Comparison of ENCODE assay signal across 1 cellular context in the genomic region with DNA sequence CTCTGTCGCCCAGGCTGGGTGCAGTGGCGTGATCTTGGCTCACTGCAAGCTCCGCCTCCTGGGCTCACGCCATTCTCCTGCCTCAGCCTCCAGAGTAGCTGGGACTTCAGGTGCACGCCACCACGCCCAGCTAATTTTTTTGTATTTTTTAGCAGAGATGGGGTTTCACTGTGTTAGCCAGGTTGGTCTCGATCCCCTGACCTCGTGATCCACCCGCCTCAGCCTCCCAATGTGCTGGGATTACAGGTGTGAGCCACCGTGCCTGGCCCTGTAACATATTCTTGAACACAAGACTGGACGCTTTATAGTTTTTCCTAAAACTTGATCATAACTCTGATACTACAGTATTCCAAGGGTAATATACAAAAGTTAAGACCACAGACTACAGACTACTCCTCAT.
TF ChIP-seq lines count a peak whose summit lies in the region.
"Not testable (repeated sequence)": the region's sequence is repeated elsewhere in the genome, so short reads cannot be mapped to it uniquely, and the experiment has no call there.

No MANE protein-coding gene starts in this region.

TF ChIP-seq in K562, 482 proteins besides CTCF, POLR2A, EP300 and RAD21:
- TF ChIP-seq CSDE1 (IDR thresholded peaks at IDR 0.05) (0 out of 4 replicates have a peak, but pooled peaks of 1 of the 2 experiments have one; percentile 40), ZKSCAN3 (CRISPR knock-in tag; IDR thresholded peaks at IDR 0.05) (0 out of 2 replicates have a peak, but pooled peaks have one; percentile 40), TRIM24 (IDR thresholded peaks at IDR 0.05) (0 out of 4 replicates have a peak, but pooled peaks have one; percentile 42 to 54), ZNF165 (CRISPR knock-in tag; IDR thresholded peaks at IDR 0.05; ENCODE audit: borderline replicate concordance) (0 out of 2 replicates have a peak, but pooled peaks have one; percentile 69), ARID2 (IDR thresholded peaks at IDR 0.05) (0 out of 2 replicates have a peak, but pooled peaks have one; percentile 7), SMARCA5 (IDR thresholded peaks at IDR 0.05) (peak; percentile 26; the same call in 1 of the 2 replicates), STAG1 (CRISPR knock-in tag; IDR thresholded peaks at IDR 0.05; ENCODE audit: borderline replicate concordance) (peak; percentile 27; the same call in 1 of the 2 replicates), MYBL2 (IDR thresholded peaks at IDR 0.05; ENCODE audit: low read depth) (peak; percentile 11; the same call in 1 of the 2 replicates), HDAC1 (IDR thresholded peaks at IDR 0.05) (peak in 1 of 2 experiments; percentile 22; a peak in 1 of 4 replicates), ZNF354B (CRISPR knock-in tag; IDR thresholded peaks at IDR 0.05) (0 out of 2 replicates have a peak, but pooled peaks have one; percentile 28), ELF4 (CRISPR knock-in tag; IDR thresholded peaks at IDR 0.05) (0 out of 2 replicates have a peak, but pooled peaks have one; percentile 34), ZNF583 (CRISPR knock-in tag; IDR thresholded peaks at IDR 0.05) (0 out of 2 replicates have a peak, but pooled peaks have one; percentile 20), EHMT2 (IDR thresholded peaks at IDR 0.05) (0 out of 2 replicates have a peak, but pooled peaks have one; percentile 22), SMAD4 (CRISPR knock-in tag; conservative IDR thresholded peaks at IDR 0.05) (0 out of 2 replicates have a peak, but pooled peaks have one; percentile 21), ZNF408 (CRISPR knock-in tag; IDR thresholded peaks at IDR 0.05; ENCODE audit: low read depth) (0 out of 2 replicates have a peak, but pooled peaks have one; percentile 24), ZNF699 (CRISPR knock-in tag; IDR thresholded peaks at IDR 0.05; ENCODE audit: insufficient replicate concordance) (peak; percentile 6), MECOM (CRISPR knock-in tag; IDR thresholded peaks at IDR 0.05) (peak; percentile 39; the same call in 1 of the 2 replicates), TGIF2 (CRISPR knock-in tag; IDR thresholded peaks at IDR 0.05) (peak; percentile 35; the same call in 1 of the 2 replicates), SRF (CRISPR knock-in tag; IDR thresholded peaks at IDR 0.05) (0 out of 4 replicates have a peak, but pooled peaks of 1 of the 2 experiments have one; percentile 18), HLTF (IDR thresholded peaks at IDR 0.05) (0 out of 2 replicates have a peak, but pooled peaks have one; percentile 5), CC2D1A (IDR thresholded peaks at IDR 0.05) (peak; percentile 61; the same call in 1 of the 2 replicates), BCOR (IDR thresholded peaks at IDR 0.05) (peak; percentile 68), MTF1 (CRISPR knock-in tag; IDR thresholded peaks at IDR 0.05; ENCODE audit: borderline replicate concordance) (peak; percentile 34; the same call in 1 of the 2 replicates)
- TF ChIP-seq, protein P1, sequence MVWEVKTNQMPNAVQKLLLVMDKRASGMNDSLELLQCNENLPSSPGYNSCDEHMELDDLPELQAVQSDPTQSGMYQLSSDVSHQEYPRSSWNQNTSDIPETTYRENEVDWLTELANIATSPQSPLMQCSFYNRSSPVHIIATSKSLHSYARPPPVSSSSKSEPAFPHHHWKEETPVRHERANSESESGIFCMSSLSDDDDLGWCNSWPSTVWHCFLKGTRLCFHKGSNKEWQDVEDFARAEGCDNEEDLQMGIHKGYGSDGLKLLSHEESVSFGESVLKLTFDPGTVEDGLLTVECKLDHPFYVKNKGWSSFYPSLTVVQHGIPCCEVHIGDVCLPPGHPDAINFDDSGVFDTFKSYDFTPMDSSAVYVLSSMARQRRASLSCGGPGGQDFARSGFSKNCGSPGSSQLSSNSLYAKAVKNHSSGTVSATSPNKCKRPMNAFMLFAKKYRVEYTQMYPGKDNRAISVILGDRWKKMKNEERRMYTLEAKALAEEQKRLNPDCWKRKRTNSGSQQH (CRISPR knock-in tag; IDR thresholded peaks at IDR 0.05), result 0 out of 2 replicates have a peak, but pooled peaks have one; percentile 43
- TF ChIP-seq, protein P2, sequence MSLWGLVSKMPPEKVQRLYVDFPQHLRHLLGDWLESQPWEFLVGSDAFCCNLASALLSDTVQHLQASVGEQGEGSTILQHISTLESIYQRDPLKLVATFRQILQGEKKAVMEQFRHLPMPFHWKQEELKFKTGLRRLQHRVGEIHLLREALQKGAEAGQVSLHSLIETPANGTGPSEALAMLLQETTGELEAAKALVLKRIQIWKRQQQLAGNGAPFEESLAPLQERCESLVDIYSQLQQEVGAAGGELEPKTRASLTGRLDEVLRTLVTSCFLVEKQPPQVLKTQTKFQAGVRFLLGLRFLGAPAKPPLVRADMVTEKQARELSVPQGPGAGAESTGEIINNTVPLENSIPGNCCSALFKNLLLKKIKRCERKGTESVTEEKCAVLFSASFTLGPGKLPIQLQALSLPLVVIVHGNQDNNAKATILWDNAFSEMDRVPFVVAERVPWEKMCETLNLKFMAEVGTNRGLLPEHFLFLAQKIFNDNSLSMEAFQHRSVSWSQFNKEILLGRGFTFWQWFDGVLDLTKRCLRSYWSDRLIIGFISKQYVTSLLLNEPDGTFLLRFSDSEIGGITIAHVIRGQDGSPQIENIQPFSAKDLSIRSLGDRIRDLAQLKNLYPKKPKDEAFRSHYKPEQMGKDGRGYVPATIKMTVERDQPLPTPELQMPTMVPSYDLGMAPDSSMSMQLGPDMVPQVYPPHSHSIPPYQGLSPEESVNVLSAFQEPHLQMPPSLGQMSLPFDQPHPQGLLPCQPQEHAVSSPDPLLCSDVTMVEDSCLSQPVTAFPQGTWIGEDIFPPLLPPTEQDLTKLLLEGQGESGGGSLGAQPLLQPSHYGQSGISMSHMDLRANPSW (CRISPR knock-in tag; IDR thresholded peaks at IDR 0.05), result 0 out of 2 replicates have a peak, but pooled peaks have one; percentile 34
- not testable (repeated sequence) for TF ChIP-seq MYBL2 (CRISPR knock-in tag; IDR thresholded peaks at IDR 0.05; ENCODE audit: borderline replicate concordance)
- TF ChIP-seq, protein P3, sequence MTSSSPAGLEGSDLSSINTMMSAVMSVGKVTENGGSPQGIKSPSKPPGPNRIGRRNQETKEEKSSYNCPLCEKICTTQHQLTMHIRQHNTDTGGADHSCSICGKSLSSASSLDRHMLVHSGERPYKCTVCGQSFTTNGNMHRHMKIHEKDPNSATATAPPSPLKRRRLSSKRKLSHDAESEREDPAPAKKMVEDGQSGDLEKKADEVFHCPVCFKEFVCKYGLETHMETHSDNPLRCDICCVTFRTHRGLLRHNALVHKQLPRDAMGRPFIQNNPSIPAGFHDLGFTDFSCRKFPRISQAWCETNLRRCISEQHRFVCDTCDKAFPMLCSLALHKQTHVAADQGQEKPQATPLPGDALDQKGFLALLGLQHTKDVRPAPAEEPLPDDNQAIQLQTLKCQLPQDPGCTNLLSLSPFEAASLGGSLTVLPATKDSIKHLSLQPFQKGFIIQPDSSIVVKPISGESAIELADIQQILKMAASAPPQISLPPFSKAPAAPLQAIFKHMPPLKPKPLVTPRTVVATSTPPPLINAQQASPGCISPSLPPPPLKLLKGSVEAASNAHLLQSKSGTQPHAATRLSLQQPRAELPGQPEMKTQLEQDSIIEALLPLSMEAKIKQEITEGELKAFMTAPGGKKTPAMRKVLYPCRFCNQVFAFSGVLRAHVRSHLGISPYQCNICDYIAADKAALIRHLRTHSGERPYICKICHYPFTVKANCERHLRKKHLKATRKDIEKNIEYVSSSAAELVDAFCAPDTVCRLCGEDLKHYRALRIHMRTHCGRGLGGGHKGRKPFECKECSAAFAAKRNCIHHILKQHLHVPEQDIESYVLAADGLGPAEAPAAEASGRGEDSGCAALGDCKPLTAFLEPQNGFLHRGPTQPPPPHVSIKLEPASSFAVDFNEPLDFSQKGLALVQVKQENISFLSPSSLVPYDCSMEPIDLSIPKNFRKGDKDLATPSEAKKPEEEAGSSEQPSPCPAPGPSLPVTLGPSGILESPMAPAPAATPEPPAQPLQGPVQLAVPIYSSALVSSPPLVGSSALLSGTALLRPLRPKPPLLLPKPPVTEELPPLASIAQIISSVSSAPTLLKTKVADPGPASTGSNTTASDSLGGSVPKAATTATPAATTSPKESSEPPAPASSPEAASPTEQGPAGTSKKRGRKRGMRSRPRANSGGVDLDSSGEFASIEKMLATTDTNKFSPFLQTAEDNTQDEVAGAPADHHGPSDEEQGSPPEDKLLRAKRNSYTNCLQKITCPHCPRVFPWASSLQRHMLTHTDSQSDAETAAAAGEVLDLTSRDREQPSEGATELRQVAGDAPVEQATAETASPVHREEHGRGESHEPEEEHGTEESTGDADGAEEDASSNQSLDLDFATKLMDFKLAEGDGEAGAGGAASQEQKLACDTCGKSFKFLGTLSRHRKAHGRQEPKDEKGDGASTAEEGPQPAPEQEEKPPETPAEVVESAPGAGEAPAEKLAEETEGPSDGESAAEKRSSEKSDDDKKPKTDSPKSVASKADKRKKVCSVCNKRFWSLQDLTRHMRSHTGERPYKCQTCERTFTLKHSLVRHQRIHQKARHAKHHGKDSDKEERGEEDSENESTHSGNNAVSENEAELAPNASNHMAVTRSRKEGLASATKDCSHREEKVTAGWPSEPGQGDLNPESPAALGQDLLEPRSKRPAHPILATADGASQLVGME (CRISPR knock-in tag; IDR thresholded peaks at IDR 0.05), result 0 out of 2 replicates have a peak, but pooled peaks have one; percentile 72
- TF ChIP-seq, protein P4, sequence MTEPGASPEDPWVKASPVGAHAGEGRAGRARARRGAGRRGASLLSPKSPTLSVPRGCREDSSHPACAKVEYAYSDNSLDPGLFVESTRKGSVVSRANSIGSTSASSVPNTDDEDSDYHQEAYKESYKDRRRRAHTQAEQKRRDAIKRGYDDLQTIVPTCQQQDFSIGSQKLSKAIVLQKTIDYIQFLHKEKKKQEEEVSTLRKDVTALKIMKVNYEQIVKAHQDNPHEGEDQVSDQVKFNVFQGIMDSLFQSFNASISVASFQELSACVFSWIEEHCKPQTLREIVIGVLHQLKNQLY (CRISPR knock-in tag; conservative IDR thresholded peaks at IDR 0.05), result 0 out of 4 replicates have a peak, but pooled peaks of 1 of the 2 experiments have one; percentile 44
- TF ChIP-seq, protein P5, sequence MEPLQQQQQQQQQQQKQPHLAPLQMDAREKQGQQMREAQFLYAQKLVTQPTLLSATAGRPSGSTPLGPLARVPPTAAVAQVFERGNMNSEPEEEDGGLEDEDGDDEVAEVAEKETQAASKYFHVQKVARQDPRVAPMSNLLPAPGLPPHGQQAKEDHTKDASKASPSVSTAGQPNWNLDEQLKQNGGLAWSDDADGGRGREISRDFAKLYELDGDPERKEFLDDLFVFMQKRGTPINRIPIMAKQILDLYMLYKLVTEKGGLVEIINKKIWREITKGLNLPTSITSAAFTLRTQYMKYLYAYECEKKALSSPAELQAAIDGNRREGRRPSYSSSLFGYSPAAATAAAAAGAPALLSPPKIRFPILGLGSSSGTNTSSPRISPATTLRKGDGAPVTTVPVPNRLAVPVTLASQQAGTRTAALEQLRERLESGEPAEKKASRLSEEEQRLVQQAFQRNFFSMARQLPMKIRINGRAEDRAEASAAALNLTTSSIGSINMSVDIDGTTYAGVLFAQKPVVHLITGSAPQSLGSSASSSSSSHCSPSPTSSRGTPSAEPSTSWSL (CRISPR knock-in tag; IDR thresholded peaks at IDR 0.05; ENCODE audit: borderline replicate concordance), result 0 out of 2 replicates have a peak, but pooled peaks have one; percentile 80
- TF ChIP-seq, protein P6, sequence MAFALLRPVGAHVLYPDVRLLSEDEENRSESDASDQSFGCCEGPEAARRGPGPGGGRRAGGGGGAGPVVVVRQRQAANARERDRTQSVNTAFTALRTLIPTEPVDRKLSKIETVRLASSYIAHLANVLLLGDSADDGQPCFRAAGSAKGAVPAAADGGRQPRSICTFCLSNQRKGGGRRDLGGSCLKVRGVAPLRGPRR (CRISPR knock-in tag; IDR thresholded peaks at IDR 0.05), result 0 out of 2 replicates have a peak, but pooled peaks have one; percentile 20
- TF ChIP-seq, protein P7, sequence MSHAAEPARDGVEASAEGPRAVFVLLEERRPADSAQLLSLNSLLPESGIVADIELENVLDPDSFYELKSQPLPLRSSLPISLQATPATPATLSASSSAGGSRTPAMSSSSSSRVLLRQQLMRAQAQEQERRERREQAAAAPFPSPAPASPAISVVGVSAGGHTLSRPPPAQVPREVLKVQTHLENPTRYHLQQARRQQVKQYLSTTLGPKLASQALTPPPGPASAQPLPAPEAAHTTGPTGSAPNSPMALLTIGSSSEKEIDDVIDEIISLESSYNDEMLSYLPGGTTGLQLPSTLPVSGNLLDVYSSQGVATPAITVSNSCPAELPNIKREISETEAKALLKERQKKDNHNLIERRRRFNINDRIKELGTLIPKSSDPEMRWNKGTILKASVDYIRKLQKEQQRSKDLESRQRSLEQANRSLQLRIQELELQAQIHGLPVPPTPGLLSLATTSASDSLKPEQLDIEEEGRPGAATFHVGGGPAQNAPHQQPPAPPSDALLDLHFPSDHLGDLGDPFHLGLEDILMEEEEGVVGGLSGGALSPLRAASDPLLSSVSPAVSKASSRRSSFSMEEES (CRISPR knock-in tag; IDR thresholded peaks at IDR 0.05), result peak; percentile 45; the same call in 1 of the 2 replicates
TF ChIP-seq in K562: peak in this region for 30; not testable (repeated sequence) for 452.
